Comparison of ENCODE assay signal across 15 cellular contexts in the genomic region with DNA sequence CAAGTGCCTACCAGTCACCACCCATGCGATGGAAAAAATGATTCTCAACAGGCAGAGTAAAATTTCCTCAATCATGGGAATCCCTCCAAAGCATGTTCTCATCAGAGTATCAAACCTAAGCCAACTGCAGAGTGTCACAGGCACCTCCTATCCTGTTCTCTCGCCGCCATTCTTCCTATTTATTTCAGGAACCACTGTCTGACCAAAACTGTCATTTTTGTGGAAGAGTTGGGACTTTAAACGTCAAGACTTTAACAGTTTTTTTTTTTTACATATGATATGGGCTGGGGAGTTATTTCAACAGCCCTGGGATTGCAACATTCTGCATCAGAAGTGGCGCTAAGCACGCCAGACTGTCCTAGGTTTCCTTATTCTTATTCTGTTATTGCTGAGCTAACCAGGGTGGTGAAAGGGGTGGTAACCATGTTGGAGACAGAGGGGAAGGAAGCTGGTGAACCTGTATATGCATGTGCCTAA. TPM values are rescaled to one million over a fixed set of nuclear protein-coding genes. Genes with fewer than 3 reads are reported as not detected.
A peak's percentile ranks its signal among the peaks of the same experiment; 100 is the strongest.
DNase-seq lines count a peak whose midpoint lies in the region; ATAC-seq and TF ChIP-seq lines count a peak whose summit lies in the region.
"Had no signal": no experiment of that assay in that cellular context is flagged by ENCODE, and none has a peak within 500 bp of the region (broad histone marks: within the 10 kb centered on the region; RNA-seq: fewer than 3 reads in every experiment).

No MANE protein-coding gene starts in this region.

- no peaks in the 10 kb centered on the region for H3F3A ChIP-seq in GM23248 (ENCODE audit: insufficient read depth)
- peaks cover 10% of the 10 kb centered on the region; the same call in 1 of the 2 replicates for H3F3A ChIP-seq in PC-9 (ENCODE audit: insufficient read depth, low read depth)

- 73% methylated on average over 6 of the region's 6 CpGs for WGBS in GM23248 (ENCODE audit: low coverage in 1 of 2, low lambda C conversion rate in 2 of 2, missing lambda C conversion rate in 2 of 2), 2 experiments

- H3K36me3 ChIP-seq in GM23248 (ENCODE audit: low read depth) (peaks cover 9% of the 10 kb centered on the region; the same call in 1 of the 2 replicates), PC-9 (ENCODE audit: low read depth) (peaks cover 18% of the 10 kb centered on the region)

- H3K4me2 ChIP-seq in GM23248 (ENCODE audit: unreplicated experiment): no peak overlapping the region
- H3K4me2 ChIP-seq in PC-9: no peak overlapping the region
- H3K4me2 ChIP-seq: BLaER1 had no signal

- H3K27ac Mint-ChIP-seq in natural killer cell treated with Interleukin-12 subunit alpha and Interleukin-12 subunit beta and Interleukin-15 and Interleukin-18, amount 100 ng/mL, for 72 hours: peak overlapping the region in 1 of 2 donors; percentile 62
- H3K27ac Mint-ChIP-seq: mesothelial cell of epicardium had no signal

- TF ChIP-seq CTCF in PC-9 (conservative IDR thresholded peaks at IDR 0.05) (no peak), fibroblast of mammary gland (conservative IDR thresholded peaks at IDR 0.05; ENCODE audit: control insufficient read depth, insufficient read depth, low read depth, low read length) (no peak)

- DNase-seq in GM23248 (peak; percentile 15), PC-9 (no peak), fibroblast of mammary gland (ENCODE audit: low read depth) (peak; percentile 45), kidney tubule cell (ENCODE audit: low spot score) (no peak)
- no peak for DNase-seq in natural killer cell treated with Interleukin-12 subunit alpha and Interleukin-12 subunit beta and Interleukin-15 and Interleukin-18, amount 100 ng/mL, for 72 hours (ENCODE audit: low spot score)
- no peak for DNase-seq in activated effector memory CD4-positive, alpha-beta T cell treated with Interleukin-2 at 50 U/mL for 16 hours
- DNase-seq: activated T-cell treated with anti-CD3 and anti-CD28 coated beads for 4 hours; effector CD8-positive, alpha-beta T cell; hypothalamus; stimulated activated CD4-positive, alpha-beta T cell treated with anti-CD3 and anti-CD28 coated beads, Interleukin-4, amount 100 ng/mL, for 1 hour; stimulated activated naive CD4-positive, alpha-beta T cell had no signal

- H3K27ac ChIP-seq in GM23248 (no peak overlapping the region), PC-9 (no peak overlapping the region)
- H3K27ac ChIP-seq: BLaER1 had no signal

- H3K9me3 Mint-ChIP-seq in natural killer cell treated with Interleukin-12 subunit alpha and Interleukin-12 subunit beta and Interleukin-15 and Interleukin-18, amount 100 ng/mL, for 72 hours: no peaks in the 10 kb centered on the region

- H3K4me3 Mint-ChIP-seq in natural killer cell treated with Interleukin-12 subunit alpha and Interleukin-12 subunit beta and Interleukin-15 and Interleukin-18, amount 100 ng/mL, for 72 hours: peak overlapping the region; percentile 32
- H3K4me3 Mint-ChIP-seq: mesothelial cell of epicardium had no signal

- intact Hi-C loops in PC-9 (cut with micrococcal nuclease; ENCODE audit: unreplicated experiment): no loop called here

- TSS peak; percentile 3 for BruUV-seq in PC-9 (replicated peaks; lab: Mats Ljungman, UMichigan)

- H3K27me3 Mint-ChIP-seq in natural killer cell treated with Interleukin-12 subunit alpha and Interleukin-12 subunit beta and Interleukin-15 and Interleukin-18, amount 100 ng/mL, for 72 hours: no peaks in the 10 kb centered on the region

- no peaks in the 10 kb centered on the region for H3K4me1 ChIP-seq in GM23248 (ENCODE audit: insufficient read depth)
- no peaks in the 10 kb centered on the region for H3K4me1 ChIP-seq in PC-9 (replicated peaks; ENCODE audit: insufficient read depth)

- no peaks in the 10 kb centered on the region for H3K9me3 ChIP-seq in GM23248 (ENCODE audit: low read depth)
- H3K9me3 ChIP-seq in PC-9 (ENCODE audit: insufficient read depth, low read depth): no peaks in the 10 kb centered on the region; the same call in 1 of the 2 replicates

- in situ Hi-C loops in GM23248 (cut with MboI): no loop called here

- CTCF ChIA-PET in PC-9 (lab: Charles Lee): interaction anchor here (0.6 kb wide), 2 partner anchors 75 to 85 kb away, joined by 4 read pairs; no protein-coding TSS in a partner anchor

- no peak overlapping the region for H3K4me3 ChIP-seq in GM23248
- no peak overlapping the region for H3K4me3 ChIP-seq in PC-9
- H3K4me3 ChIP-seq in fibroblast of mammary gland (ENCODE audit: control insufficient read depth, low read depth, low read length): no peak overlapping the region
- H3K4me3 ChIP-seq: BLaER1 had no signal

- peaks cover 11% of the 10 kb centered on the region for H3K36me3 Mint-ChIP-seq in natural killer cell treated with Interleukin-12 subunit alpha and Interleukin-12 subunit beta and Interleukin-15 and Interleukin-18, amount 100 ng/mL, for 72 hours

- H3K27me3 ChIP-seq in GM23248 (replicated peaks; ENCODE audit: insufficient read depth): no peaks in the 10 kb centered on the region
- no peaks in the 10 kb centered on the region for H3K27me3 ChIP-seq in PC-9 (ENCODE audit: insufficient read depth, low read depth)
- H3K27me3 ChIP-seq: BLaER1 had no signal

- ATAC-seq in natural killer cell treated with Interleukin-12 subunit alpha and Interleukin-12 subunit beta and Interleukin-15 and Interleukin-18, amount 100 ng/mL, for 72 hours: peak; percentile 81 to 88
- ATAC-seq in HG02870 (IDR thresholded peaks at IDR 0.05; ENCODE audit: unreplicated experiment): no peak
- ATAC-seq in HG03108 (IDR thresholded peaks at IDR 0.05; ENCODE audit: unreplicated experiment): no peak

- H3K9ac ChIP-seq in GM23248: no peak overlapping the region
- H3K9ac ChIP-seq: BLaER1 had no signal

- H3K4me1 Mint-ChIP-seq in natural killer cell treated with Interleukin-12 subunit alpha and Interleukin-12 subunit beta and Interleukin-15 and Interleukin-18, amount 100 ng/mL, for 72 hours (ENCODE audit: low read depth in 2 of 2): peaks cover 16 to 18% of the 10 kb centered on the region in 2 donors
- H3K4me1 Mint-ChIP-seq: mesothelial cell of epicardium had no signal

- no peak overlapping the region for H2AFZ ChIP-seq in GM23248
- no peak overlapping the region for H2AFZ ChIP-seq in PC-9

- H3K9me2 ChIP-seq in GM23248 (ENCODE audit: insufficient read depth): no peaks in the 10 kb centered on the region
- H3K9me2 ChIP-seq in PC-9 (ENCODE audit: insufficient read depth): no peaks in the 10 kb centered on the region

- no peaks in the 10 kb centered on the region; the same call in 1 of the 2 replicates for H4K20me1 ChIP-seq in GM23248 (ENCODE audit: insufficient read depth)
- H4K20me1 ChIP-seq in PC-9 (ENCODE audit: insufficient read depth): no peaks in the 10 kb centered on the region
- H4K20me1 ChIP-seq: BLaER1 had no signal

- POLR2A ChIA-PET in PC-9 (lab: Charles Lee; ENCODE audit: unreplicated experiment): no interaction called here

- H3K79me2 ChIP-seq in GM23248 (ENCODE audit: insufficient read depth): peaks cover 36% of the 10 kb centered on the region
- peaks cover 36% of the 10 kb centered on the region; the same call in 1 of the 2 replicates for H3K79me2 ChIP-seq in PC-9 (ENCODE audit: low read depth)

RNA-seq across cellular contexts. Expression of gene PFDN1, which starts 29.5 kb away (rescaled TPM):
- total RNA-seq in GM23248 (2014; rRNA removed; shearing (Covaris generic)): 94.3 and 95.8 TPM in 2 replicates
- polyA plus RNA-seq in GM23248 (2016; fragmentation: Nextera tagmentation; extraction: Ambion mirVana): 87.0 and 99.9 TPM in 2 replicates
- 62.7 and 69.1 TPM in 2 replicates for total RNA-seq in PC-9 (2021)
- 10 to 100 TPM; 49.8 to 62.2 TPM for total RNA-seq in natural killer cell treated with Interleukin-12 subunit alpha and Interleukin-12 subunit beta and Interleukin-15 and Interleukin-18, amount 100 ng/mL, for 72 hours

Comparison
In these comparisons a context has a peak if more than half of its experiments do, and no peak if none do; other contexts are left out.
1. DNase-seq: peak in GM23248 (single experiment) and fibroblast of mammary gland (single experiment); none in PC-9 (0 of 2), natural killer cell treated with Interleukin-12 subunit alpha and Interleukin-12 subunit beta and Interleukin-15 and Interleukin-18, amount 100 ng/mL, for 72 hours (single experiment), activated effector memory CD4-positive, alpha-beta T cell treated with Interleukin-2 at 50 U/mL for 16 hours (single experiment) and kidney tubule cell (single experiment).
2. ATAC-seq: peak in natural killer cell treated with Interleukin-12 subunit alpha and Interleukin-12 subunit beta and Interleukin-15 and Interleukin-18, amount 100 ng/mL, for 72 hours (2 of 2); none in HG02870 (single experiment) and HG03108 (single experiment).